Comparison of ENCODE assay signal across 13 cellular contexts in the genomic region with DNA sequence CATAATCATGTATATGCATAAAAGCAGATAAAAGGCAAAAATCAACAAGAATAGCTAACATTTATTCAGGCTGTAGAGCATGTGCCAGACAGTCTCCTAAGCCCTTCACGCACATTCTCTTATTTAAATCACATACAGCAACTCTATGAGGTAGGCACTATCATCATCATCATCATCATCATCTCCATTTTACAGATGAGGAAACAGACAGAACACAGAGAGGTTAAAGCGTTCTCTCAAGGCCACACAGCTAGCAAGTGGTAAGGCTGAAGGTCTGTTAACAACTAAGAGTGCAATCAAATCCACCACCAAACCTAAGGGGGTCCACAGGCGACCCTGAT. TPM values are rescaled to one million over a fixed set of nuclear protein-coding genes. Genes with fewer than 3 reads are reported as not detected.
DNase-seq lines count a peak whose midpoint lies in the region; ATAC-seq, FAIRE-seq and TF ChIP-seq lines count a peak whose summit lies in the region.
"Had no signal": no experiment of that assay in that cellular context is flagged by ENCODE, and none has a peak within 500 bp of the region (broad histone marks: within the 10 kb centered on the region; RNA-seq: fewer than 3 reads in every experiment).

No MANE protein-coding gene starts in this region.

- BruUV-seq in HCT116 (replicated peaks; lab: Mats Ljungman, UMichigan) (no TSS peak), GM12878 (replicated peaks; lab: Mats Ljungman, UMichigan) (no TSS peak)

- H3K4me2 ChIP-seq in BLaER1: peak overlapping the region; percentile 97; the same call in 1 of the 2 replicates
- peak overlapping the region; percentile 90 for H3K4me2 ChIP-seq in HCT116 (ENCODE audit: low read length)
- H3K4me2 ChIP-seq in GM12878 (ENCODE audit: control insufficient read depth, insufficient read depth): peak overlapping the region; percentile 89

- H3K9me3 Mint-ChIP-seq in naive thymus-derived CD4-positive, alpha-beta T cell: peaks cover 0 to 3% (median 0%) of the 10 kb centered on the region in 11 donors

- no peak for TF ChIP-seq EP300 in GM12878 (IDR thresholded peaks at IDR 0.05; ENCODE audit: borderline replicate concordance in 1 of 2, control insufficient read depth in 1 of 2, low read depth in 2 of 2, low read length in 2 of 2)

- no peak for TF ChIP-seq POLR2A in HCT116 (IDR thresholded peaks at IDR 0.05; ENCODE audit: borderline replicate concordance, extremely low read depth, insufficient read depth, insufficient read length)
- TF ChIP-seq POLR2A in GM12878 (IDR thresholded peaks at IDR 0.05; ENCODE audit: low read depth, low read length): no peak

- no peak for TF ChIP-seq RAD21 in HCT116 (IDR thresholded peaks at IDR 0.05; ENCODE audit: low read depth)
- TF ChIP-seq RAD21 in GM12878 (IDR thresholded peaks at IDR 0.05; ENCODE audit: insufficient read depth, low read depth, low read length): no peak

- H3K27me3 Mint-ChIP-seq in naive thymus-derived CD4-positive, alpha-beta T cell: peaks cover 53 to 72% (median 68%) of the 10 kb centered on the region in 5 donors

- POLR2A ChIA-PET in HCT116 (lab: Charles Lee): interaction anchor here (0.6 kb wide), 1 partner anchor 214 kb away, joined by 3 read pairs; no protein-coding TSS in a partner anchor
- POLR2A ChIA-PET in GM12878 (lab: Charles Lee): interaction anchor here (0.7 to 2.0 kb wide), 9 partner anchors 16 to 215 kb away, joined by 3 to 19 read pairs (median 5); no protein-coding TSS in a partner anchor
- POLR2A ChIA-PET in naive thymus-derived CD4-positive, alpha-beta T cell (lab: Charles Lee): no interaction called here

- H3K36me3 Mint-ChIP-seq in naive thymus-derived CD4-positive, alpha-beta T cell: no peaks in the 10 kb centered on the region

- H2AFZ ChIP-seq in HCT116 (ENCODE audit: low read depth, low read length, poor library complexity, severe bottlenecking): peak overlapping the region; percentile 95
- no peak overlapping the region for H2AFZ ChIP-seq in GM12878 (ENCODE audit: control insufficient read depth, low read depth, low read length)

- peaks cover 42% of the 10 kb centered on the region for H3K27me3 ChIP-seq in BLaER1
- no peaks in the 10 kb centered on the region for H3K27me3 ChIP-seq in HCT116 (ENCODE audit: insufficient read depth, low read length)
- peaks cover 2 to 7% of the 10 kb centered on the region in 2 experiments for H3K27me3 ChIP-seq in GM12878 (replicated peaks in 1 of 2; ENCODE audit: control insufficient read depth in 2 of 2, insufficient read depth in 2 of 2, low read length in 1 of 2)
- H3K27me3 ChIP-seq in naive thymus-derived CD4-positive, alpha-beta T cell (ENCODE audit: control insufficient read depth in 2 of 2, insufficient read depth in 2 of 2, low read length in 2 of 2): peaks cover 0 to 2% of the 10 kb centered on the region in 2 donors
- H3K27me3 ChIP-seq: ovary had no signal

- H3K79me2 ChIP-seq in HCT116 (ENCODE audit: insufficient read depth, low read length): no peaks in the 10 kb centered on the region
- no peaks in the 10 kb centered on the region for H3K79me2 ChIP-seq in GM12878 (ENCODE audit: control insufficient read depth, insufficient read depth, low read length)

- WGBS in GM12878 (ENCODE audit: insufficient coverage, insufficient replicate concordance, low lambda C conversion rate, missing lambda C conversion rate): 10% methylated on average over 3 of the region's 3 CpGs

- no peak for DNase-seq in HCT116 (ENCODE audit: low read depth, low spot score)
- DNase-seq in GM12878 (ENCODE audit: low read depth, low spot score): no peak
- no peak for DNase-seq in naive thymus-derived CD4-positive, alpha-beta T cell
- DNase-seq in NCI-H2029 treated with DMSO at 0.1 percent for 48 hours (lab: John Stamatoyannopoulos, UW): no peak
- DNase-seq in mucosa of gallbladder (ENCODE audit: low spot score): no peak
- DNase-seq: GOT3, NCI-H2081 treated with DMSO at 0.1 percent for 48 hours, ovary, T1000 had no signal

- H4K20me1 ChIP-seq in BLaER1 (0 out of 2 replicates have a peak, but pooled peaks cover 13% of the 10 kb centered on the region), HCT116 (ENCODE audit: insufficient read depth) (no peaks in the 10 kb centered on the region), GM12878 (ENCODE audit: control insufficient read depth, insufficient read depth) (no peaks in the 10 kb centered on the region)

- H3K9me2 ChIP-seq in HCT116 (ENCODE audit: insufficient read depth): no peaks in the 10 kb centered on the region

- CTCF ChIA-PET in HCT116 (lab: Charles Lee): interaction anchor here (2.9 kb wide), 1 partner anchor 181 kb away, joined by 18 read pairs; no protein-coding TSS in a partner anchor
- CTCF ChIA-PET in GM12878 (lab: Yijun Ruan, JAX): interaction anchor here (0.8 to 3.3 kb wide), 9 partner anchors 34 to 216 kb away, joined by 3 to 22 read pairs (median 4); no protein-coding TSS in a partner anchor
- CTCF ChIA-PET in naive thymus-derived CD4-positive, alpha-beta T cell (lab: Charles Lee): interaction anchor here (0.6 kb wide), 1 partner anchor 40 kb away, joined by 5 read pairs; no protein-coding TSS in a partner anchor

- no peak for FAIRE-seq in GM12878 (lab: Jason Lieb, UNC)

- SMC1A ChIA-PET in GM12878 (lab: Charles Lee; ENCODE audit: uncharacterized antibody, unreplicated experiment): interaction anchor here (0.6 to 3.9 kb wide), 23 partner anchors 12 to 538 kb away, joined by 3 to 30 read pairs (median 4); no protein-coding TSS in a partner anchor

- in situ Hi-C loops in GM12878 (cut with MboI): no loop called here

- H3K4me1 Mint-ChIP-seq in naive thymus-derived CD4-positive, alpha-beta T cell: peaks cover 7 to 20% (median 16%) of the 10 kb centered on the region in 7 donors

- no peak for ATAC-seq in HCT116
- ATAC-seq in GM12878: no peak
- no peak for ATAC-seq in naive thymus-derived CD4-positive, alpha-beta T cell
- no peak for ATAC-seq in HG03025 (IDR thresholded peaks at IDR 0.05; ENCODE audit: low FRiP score, unreplicated experiment)
- ATAC-seq in GM19023 (IDR thresholded peaks at IDR 0.05; ENCODE audit: unreplicated experiment): no peak

- TF ChIP-seq CTCF in HCT116 (IDR thresholded peaks at IDR 0.05 in 2 of 3, conservative IDR thresholded peaks at IDR 0.05 in 1 of 3; ENCODE audit: borderline replicate concordance in 1 of 3, insufficient read depth in 1 of 3, low read depth in 2 of 3, low read length in 2 of 3): no peak
- no peak for TF ChIP-seq CTCF in GM12878 (IDR thresholded peaks at IDR 0.05 in 2 of 3, conservative IDR thresholded peaks at IDR 0.05 in 1 of 3; ENCODE audit: control insufficient read depth in 2 of 3, extremely low read depth in 1 of 3, insufficient read depth in 1 of 3, low read depth in 3 of 3, low read length in 3 of 3)

- no peaks in the 10 kb centered on the region for H3K9me3 ChIP-seq in BLaER1
- H3K9me3 ChIP-seq in HCT116 (ENCODE audit: control insufficient read depth in 1 of 2, insufficient read depth in 1 of 2, low read depth in 1 of 2, low read length in 2 of 2): no peaks in the 10 kb centered on the region
- H3K9me3 ChIP-seq in GM12878 (replicated peaks; ENCODE audit: control insufficient read depth, insufficient read depth, low read length): no peaks in the 10 kb centered on the region
- no peaks in the 10 kb centered on the region for H3K9me3 ChIP-seq in naive thymus-derived CD4-positive, alpha-beta T cell (ENCODE audit: control insufficient read depth in 2 of 3, low read length in 3 of 3)
- H3K9me3 ChIP-seq: ovary, thoracic aorta had no signal

- RAD21 ChIA-PET in HCT116 (lab: Charles Lee; ENCODE audit: low non-redundant PET in 1 of 2, low total read pairs in 2 of 2, uncharacterized antibody in 2 of 2, unreplicated experiment in 2 of 2) (no interaction called here), GM12878 (lab: Charles Lee; ENCODE audit: unreplicated experiment) (interaction anchor here (0.7 to 5.5 kb wide), 14 partner anchors 17 to 219 kb away, joined by 3 to 73 read pairs (median 5); no protein-coding TSS in a partner anchor)

- intact Hi-C loops in HCT116 (cut with micrococcal nuclease) (no loop called here), GM12878 (cut with micrococcal nuclease; ENCODE audit: unreplicated experiment) (no loop called here)
- intact Hi-C loops in naive thymus-derived CD4-positive, alpha-beta T cell (cut with micrococcal nuclease): loop anchor here in 1 of 2 donors (10.0 kb wide), 1 partner anchor 184 kb away; no protein-coding TSS in a partner anchor

- no peak overlapping the region for H3K9ac ChIP-seq in BLaER1
- H3K9ac ChIP-seq in HCT116 (ENCODE audit: low read length): no peak overlapping the region
- no peak overlapping the region; the same call in 1 of the 2 replicates for H3K9ac ChIP-seq in GM12878 (ENCODE audit: control insufficient read depth, insufficient read depth, low read length)

- H3K4me1 ChIP-seq in BLaER1 (peaks cover 6% of the 10 kb centered on the region; the same call in 1 of the 2 replicates), HCT116 (ENCODE audit: control insufficient read depth in 1 of 2, insufficient read depth in 2 of 2, low read length in 2 of 2) (peaks cover 4 to 13% of the 10 kb centered on the region in 2 experiments; a peak in 2 of 4 replicates), GM12878 (ENCODE audit: control insufficient read depth, insufficient read depth, low read length) (peaks cover 4% of the 10 kb centered on the region; the same call in 1 of the 2 replicates)
- H3K4me1 ChIP-seq in naive thymus-derived CD4-positive, alpha-beta T cell (ENCODE audit: control insufficient read depth in 2 of 2, insufficient read depth in 2 of 2, low read length in 2 of 2): no peaks in the 10 kb centered on the region

- no peaks in the 10 kb centered on the region for H3K36me3 ChIP-seq in BLaER1
- no peaks in the 10 kb centered on the region for H3K36me3 ChIP-seq in HCT116 (ENCODE audit: control insufficient read depth in 1 of 2, insufficient read depth in 2 of 2, low read length in 2 of 2)
- H3K36me3 ChIP-seq in GM12878 (ENCODE audit: control insufficient read depth in 2 of 2, insufficient read depth in 2 of 2, low read length in 1 of 2): no peaks in the 10 kb centered on the region
- no peaks in the 10 kb centered on the region for H3K36me3 ChIP-seq in naive thymus-derived CD4-positive, alpha-beta T cell (ENCODE audit: control insufficient read depth in 2 of 3, insufficient read depth in 3 of 3, low read length in 3 of 3)
- H3K36me3 ChIP-seq: ovary, thoracic aorta had no signal

- H3K4me3 ChIP-seq in BLaER1 (no peak overlapping the region), HCT116 (replicated peaks in 1 of 2; ENCODE audit: low read depth in 1 of 2, low read length in 2 of 2) (peak overlapping the region in 1 of 2 experiments; percentile 72; a peak in 1 of 4 replicates), GM12878 (no peak overlapping the region)
- peak overlapping the region; percentile 14 for H3K4me3 ChIP-seq in naive thymus-derived CD4-positive, alpha-beta T cell (ENCODE audit: low read length)

- H3K27ac ChIP-seq in BLaER1: no peak overlapping the region
- no peak overlapping the region for H3K27ac ChIP-seq in HCT116 (ENCODE audit: low read depth, low read length)
- H3K27ac ChIP-seq in GM12878 (ENCODE audit: control insufficient read depth, insufficient read depth): no peak overlapping the region
- no peak overlapping the region for H3K27ac ChIP-seq in naive thymus-derived CD4-positive, alpha-beta T cell (ENCODE audit: low read depth, low read length)

- H3K4me3 Mint-ChIP-seq in naive thymus-derived CD4-positive, alpha-beta T cell: peak overlapping the region; percentile 66 to 85 (median 77)

- peak overlapping the region in 1 of 9 donors; percentile 34 for H3K27ac Mint-ChIP-seq in naive thymus-derived CD4-positive, alpha-beta T cell

RNA-seq across cellular contexts. Expression of a gene that starts 0.9 kb away (rescaled TPM):
- total RNA-seq in HCT116 (2021; ENCODE audit: unreplicated experiment) (10.4 TPM), GM12878 (2014; rRNA removed) (7.3 and 10.0 TPM in 2 replicates), GM12878 (2014; rRNA removed; fragmentation: Illumina TruSeq; extraction: Trizol) (4.5 and 4.7 TPM in 2 replicates), GM12878 (2021) (7.3 and 8.3 TPM in 2 replicates), mucosa of gallbladder (24.5 TPM)
- polyA plus RNA-seq in HCT116 (2012): 7.0 and 7.2 TPM in 2 replicates
- 150 TPM in 2 replicates for total RNA-seq in GM12878 (2013; cell fraction: nucleolus; rRNA removed)
- polyA plus RNA-seq in GM12878 (2011; ENCODE audit: low read depth): 2.2 TPM
- polyA plus RNA-seq in GM12878 (2011; rRNA removed) (15.0 and 17.2 TPM in 2 replicates), GM12878 (2014; fragmentation: Illumina TruSeq; extraction: Trizol) (5.3 and 9.9 TPM in 2 replicates), GM12878 (2014; fragmentation: Nextera tagmentation; extraction: Ambion mirVana) (1 to 10 TPM in 1 of 2 experiments, under 1 TPM in 1; 0.77 to 1.1 TPM), GM12878 (2014; rRNA removed) (3.8 and 6.0 TPM in 2 replicates), GM12878 (2016; fragmentation: Nextera tagmentation; extraction: Ambion mirVana) (1 to 10 TPM; 2.8 to 4.3 TPM)
- 10.9 and 14.1 TPM in 2 replicates for polyA plus RNA-seq in GM12878 (2011; cell fraction: cytosol; rRNA removed)
- polyA plus RNA-seq in GM12878 (2011; cell fraction: nucleus; rRNA removed): 22.8 and 24.8 TPM in 2 replicates
- 3.2 and 3.6 TPM in 2 replicates for polyA plus RNA-seq in GM12878 (2012)
- polyA minus RNA-seq in GM12878 (2011; rRNA and poly(A)+ RNA removed): 52.1 and 55.8 TPM in 2 replicates
- 11.5 and 12.0 TPM in 2 replicates for polyA minus RNA-seq in GM12878 (2011; cell fraction: cytosol; rRNA and poly(A)+ RNA removed)
- 58.5 and 77.3 TPM in 2 replicates for polyA minus RNA-seq in GM12878 (2011; cell fraction: nucleus; rRNA and poly(A)+ RNA removed)
- 1 to 10 TPM in 1 of 5 experiments, under 1 TPM in 4; 0.57 to 2.6 (median 0.73) TPM for total RNA-seq in naive thymus-derived CD4-positive, alpha-beta T cell
- polyA plus RNA-seq in naive thymus-derived CD4-positive, alpha-beta T cell: under 1 TPM in 1 of 2 donors, not detected in 1; 0.57 TPM
